ENCODE assay signal across 16 cellular contexts in the genomic region with DNA sequence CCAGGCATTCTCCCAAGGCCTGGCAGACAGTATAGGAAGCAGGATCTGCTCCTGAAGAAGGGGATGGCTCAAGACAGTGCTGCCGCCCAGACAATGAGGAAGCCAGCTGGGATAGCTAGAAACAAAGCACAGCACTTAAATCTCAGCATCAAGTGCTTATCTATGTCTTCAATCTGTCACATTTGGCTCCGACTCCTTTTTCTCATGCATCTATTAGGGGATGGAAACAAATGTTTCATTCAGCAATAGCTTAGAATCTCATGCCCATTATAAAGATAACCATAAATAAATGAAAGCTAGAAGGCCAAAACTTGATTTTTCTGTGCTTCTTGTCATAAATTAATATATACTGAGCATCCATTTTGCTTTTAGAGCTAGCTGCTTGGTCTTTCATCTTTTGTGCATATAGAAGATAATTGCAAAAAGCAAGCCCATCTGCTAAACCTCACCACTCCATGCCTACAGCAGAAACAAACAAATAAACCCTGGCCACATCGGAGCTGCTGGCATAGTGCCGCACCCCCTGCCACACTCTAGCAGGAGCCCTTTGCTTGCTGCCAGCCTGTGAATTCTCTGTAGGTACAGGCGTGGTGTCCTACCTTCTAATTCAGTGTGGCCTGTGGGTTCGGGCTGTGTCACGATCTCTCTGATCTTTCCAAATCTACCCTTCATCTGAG.
"Had no signal": no experiment of that assay in that cellular context is flagged by ENCODE, and none has a peak within 500 bp of the region (broad histone marks: within the 10 kb centered on the region; RNA-seq: fewer than 3 reads in every experiment).

No MANE protein-coding gene starts in this region.

- H3K27me3 ChIP-seq: neural progenitor cell, ovary, spleen, stomach, testis, upper lobe of left lung had no signal

- H3K27ac ChIP-seq: lower lobe of right lung, neural progenitor cell, ovary, spleen, stomach, testis, upper lobe of left lung had no signal

- H3K4me1 ChIP-seq: lower lobe of right lung, neural progenitor cell, spleen, stomach, testis, upper lobe of left lung had no signal

- H3K36me3 ChIP-seq: lower lobe of right lung, neural progenitor cell, ovary, spleen, stomach, upper lobe of left lung had no signal

- DNase-seq: activated CD4-positive, alpha-beta T cell treated with anti-CD3 and anti-CD28 coated beads, Interleukin-2, amount 10 ng/mL, durations not matched to agents 24 days and 14 days; activated CD4-positive, CD25-positive, alpha-beta regulatory T cell; activated CD8-positive, alpha-beta T cell treated with anti-CD3 and anti-CD28 coated beads, Interleukin-2, amount 10 ng/mL, durations not matched to agents 7 days and 5 days; activated naive CD4-positive, alpha-beta T cell; activated naive CD8-positive, alpha-beta T cell treated with anti-CD3 and anti-CD28 coated beads, Interleukin-2, amount 10 ng/mL, durations not matched to agents 7 days and 5 days; dermis blood vessel endothelial cell; endodermal cell; immature natural killer cell; lower lobe of right lung; ovary; spleen; stomach; T-helper 2 cell; testis; upper lobe of left lung had no signal

- H3K9me3 ChIP-seq: lower lobe of right lung, ovary, stomach, testis, upper lobe of left lung had no signal

- H3K4me3 ChIP-seq: lower lobe of right lung, neural progenitor cell, ovary, spleen, stomach, testis, upper lobe of left lung had no signal
